In genomic region chr7:138002828-138003189, GRCh38 we compare ENCODE assay signal across 9 cellular contexts. TPM values are rescaled to one million over a fixed set of nuclear protein-coding genes. Genes with fewer than 3 reads are reported as not detected.
DNase-seq lines count a peak whose midpoint lies in the region; ATAC-seq and TF ChIP-seq lines count a peak whose summit lies in the region.
"Had no signal": no experiment of that assay in that cellular context is flagged by ENCODE, and none has a peak within 500 bp of the region (broad histone marks: within the 10 kb centered on the region; RNA-seq: fewer than 3 reads in every experiment).

No MANE protein-coding gene starts in this region.

- no CpG with 5 or more reads among the region's 6 CpGs for WGBS in mesendoderm (ENCODE audit: extremely low coverage, insufficient coverage, low lambda C conversion rate)
- 74 to 83% methylated on average over 5 to 6 of the region's 6 CpGs for WGBS in transverse colon (ENCODE audit: low coverage in 1 of 2), 2 donors
- WGBS in esophagus squamous epithelium, 2 donors, result 62 to 66% methylated on average over 6 of the region's 6 CpGs

- H3K4me3 Mint-ChIP-seq in activated CD8-positive, alpha-beta T cell treated with anti-CD3 and anti-CD28 coated beads, Interleukin-2, amount 10 ng/mL, durations not matched to agents 7 days and 5 days, result peak overlapping the region; percentile 96

- peak overlapping the region; percentile 58 for H2BK5ac ChIP-seq in mesendoderm (ENCODE audit: low read length)

- no peak overlapping the region for H3K18ac ChIP-seq in mesendoderm (ENCODE audit: low read length)

- H2BK15ac ChIP-seq in mesendoderm (replicated peaks; ENCODE audit: low read depth), result no peak overlapping the region

- no peak overlapping the region for H3K4me2 ChIP-seq in mesendoderm (ENCODE audit: low read length)

- H3K27me3 ChIP-seq in cardiac muscle cell, result no peaks in the 10 kb centered on the region
- H3K27me3 ChIP-seq in mesendoderm (ENCODE audit: insufficient read depth, low read length, poor library complexity), result no peaks in the 10 kb centered on the region
- no peaks in the 10 kb centered on the region for H3K27me3 ChIP-seq in transverse colon
- no peaks in the 10 kb centered on the region for H3K27me3 ChIP-seq in esophagus squamous epithelium
- H3K27me3 ChIP-seq: heart right ventricle had no signal

- POLR2A ChIA-PET in activated CD8-positive, alpha-beta T cell treated with anti-CD3 and anti-CD28 coated beads, Interleukin-2, amount 10 ng/mL, durations not matched to agents 7 days and 5 days (lab: Charles Lee), result interaction anchor here (4.5 kb wide), 1 partner anchor 68 kb away, joined by 16 read pairs; no protein-coding TSS in a partner anchor

- H4K8ac ChIP-seq in mesendoderm (ENCODE audit: low read depth, low read length), result no peak overlapping the region

- H3K4ac ChIP-seq in mesendoderm (ENCODE audit: low read depth, low read length), result no peak overlapping the region

- no peak for TF ChIP-seq EP300 in transverse colon (IDR thresholded peaks at IDR 0.05; ENCODE audit: low read depth)

- no peaks in the 10 kb centered on the region for H3K27me3 Mint-ChIP-seq in activated CD8-positive, alpha-beta T cell treated with anti-CD3 and anti-CD28 coated beads, Interleukin-2, amount 10 ng/mL, durations not matched to agents 7 days and 5 days (ENCODE audit: low read depth)

- peaks cover 3% of the 10 kb centered on the region for H3K79me1 ChIP-seq in mesendoderm (ENCODE audit: low read length)

- no peak for TF ChIP-seq CTCF in cardiac muscle cell (IDR thresholded peaks at IDR 0.05; ENCODE audit: low read depth, low read length)
- TF ChIP-seq CTCF in transverse colon (IDR thresholded peaks at IDR 0.05), result no peak
- TF ChIP-seq CTCF in esophagus squamous epithelium (IDR thresholded peaks at IDR 0.05), result no peak

- H3K4me1 ChIP-seq in cardiac muscle cell (ENCODE audit: low read depth) (peaks cover 24% of the 10 kb centered on the region), mesendoderm (ENCODE audit: control insufficient read depth, low read depth, low read length) (peaks cover 2% of the 10 kb centered on the region), transverse colon (peaks cover 2 to 30% (median 13%) of the 10 kb centered on the region in 4 donors), esophagus squamous epithelium (peaks cover 14 to 44% (median 20%) of the 10 kb centered on the region in 3 donors)

- H3K23ac ChIP-seq in mesendoderm (ENCODE audit: low read length), result no peak overlapping the region

- intact Hi-C loops in left ventricle myocardium superior (cut with micrococcal nuclease) (no loop called here), transverse colon (cut with DNase I; ENCODE audit: low total_unique reads) (loop anchor here (5.0 kb wide), 1 partner anchor 86 kb away; no protein-coding TSS in a partner anchor), esophagus squamous epithelium (cut with DNase I) (no loop called here)

- H3K56ac ChIP-seq in mesendoderm (ENCODE audit: low read length), result peak overlapping the region; percentile 82

- no peak overlapping the region for H3K4me3 ChIP-seq in cardiac muscle cell
- no peak overlapping the region for H3K4me3 ChIP-seq in mesendoderm (ENCODE audit: low read length)
- peak overlapping the region in 1 of 4 donors; percentile 35 for H3K4me3 ChIP-seq in transverse colon
- H3K4me3 ChIP-seq in esophagus squamous epithelium, result no peak overlapping the region

- TF ChIP-seq POLR2A in transverse colon (IDR thresholded peaks at IDR 0.05) (no peak), esophagus squamous epithelium (IDR thresholded peaks at IDR 0.05) (no peak)

- CTCF ChIA-PET in activated CD8-positive, alpha-beta T cell treated with anti-CD3 and anti-CD28 coated beads, Interleukin-2, amount 10 ng/mL, durations not matched to agents 7 days and 5 days (lab: Charles Lee), result interaction anchor here (1.0 to 11.5 kb wide), 25 partner anchors 9 to 885 kb away, joined by 3 to 348 read pairs (median 7); no protein-coding TSS in a partner anchor

- H2BK120ac ChIP-seq in mesendoderm (ENCODE audit: low read depth, low read length), result no peak overlapping the region

- H3K9ac ChIP-seq in mesendoderm (ENCODE audit: low read length), result no peak overlapping the region

- H3K4me1 Mint-ChIP-seq in activated CD8-positive, alpha-beta T cell treated with anti-CD3 and anti-CD28 coated beads, Interleukin-2, amount 10 ng/mL, durations not matched to agents 7 days and 5 days (ENCODE audit: low read depth), result peaks cover 35% of the 10 kb centered on the region

- in situ Hi-C loops in transverse colon (cut with MboI; ENCODE audit: low pct_ligation_motif_present in 1 of 4, low pct_unique_long_range_greater_than_20kb in 1 of 4, low sequenced_read_pairs in 3 of 4), result loop anchor here in 2 of 4 donors (10.0 to 25.0 kb wide), 2 partner anchors 88 to 341 kb away; no protein-coding TSS in a partner anchor

- no peaks in the 10 kb centered on the region for H3K9me3 Mint-ChIP-seq in activated CD8-positive, alpha-beta T cell treated with anti-CD3 and anti-CD28 coated beads, Interleukin-2, amount 10 ng/mL, durations not matched to agents 7 days and 5 days (ENCODE audit: insufficient read depth)

- DNase-seq in cardiac muscle cell (ENCODE audit: low read depth in 1 of 2, low spot score in 1 of 2), result no peak
- no peak for DNase-seq in left ventricle myocardium superior
- DNase-seq in activated CD8-positive, alpha-beta T cell treated with anti-CD3 and anti-CD28 coated beads, Interleukin-2, amount 10 ng/mL, durations not matched to agents 7 days and 5 days, result no peak
- peak; percentile 66 for DNase-seq in mesendoderm
- DNase-seq in transverse colon, result no peak
- DNase-seq in T-helper 9 cell, result no peak
- DNase-seq in islet precursor cell, result no peak
- DNase-seq in esophagus squamous epithelium (lab: John Stamatoyannopoulos, UW), result no peak

- H3K36me3 Mint-ChIP-seq in activated CD8-positive, alpha-beta T cell treated with anti-CD3 and anti-CD28 coated beads, Interleukin-2, amount 10 ng/mL, durations not matched to agents 7 days and 5 days (ENCODE audit: low read depth), result peaks cover 9% of the 10 kb centered on the region

- no peak overlapping the region for H4K5ac ChIP-seq in mesendoderm (ENCODE audit: low read length)

- peaks cover 38% of the 10 kb centered on the region for H3K79me2 ChIP-seq in mesendoderm (ENCODE audit: control insufficient read depth, insufficient read depth, low read length)

- peak overlapping the region; percentile 62 for H3K27ac Mint-ChIP-seq in activated CD8-positive, alpha-beta T cell treated with anti-CD3 and anti-CD28 coated beads, Interleukin-2, amount 10 ng/mL, durations not matched to agents 7 days and 5 days

- H3K27ac ChIP-seq in cardiac muscle cell (peak overlapping the region; percentile 18), mesendoderm (ENCODE audit: low read depth, low read length) (no peak overlapping the region), transverse colon (peak overlapping the region; percentile 24 to 95 (median 48)), esophagus squamous epithelium (peak overlapping the region in 2 of 4 donors; percentile 58 to 92)

- H3K9me3 ChIP-seq in cardiac muscle cell (ENCODE audit: low read depth) (no peaks in the 10 kb centered on the region), transverse colon (no peaks in the 10 kb centered on the region), esophagus squamous epithelium (no peaks in the 10 kb centered on the region)
- H3K9me3 ChIP-seq: heart right ventricle had no signal

- no peak for ATAC-seq in left ventricle myocardium superior
- ATAC-seq in activated CD8-positive, alpha-beta T cell treated with anti-CD3 and anti-CD28 coated beads, Interleukin-2, amount 10 ng/mL, durations not matched to agents 7 days and 5 days, result no peak

- H2AK5ac ChIP-seq in mesendoderm (ENCODE audit: low read length), result no peak overlapping the region

- no peaks in the 10 kb centered on the region for H3K36me3 ChIP-seq in cardiac muscle cell
- H3K36me3 ChIP-seq in mesendoderm (ENCODE audit: control insufficient read depth, insufficient read depth, low read length), result no peaks in the 10 kb centered on the region
- H3K36me3 ChIP-seq in transverse colon, result no peaks in the 10 kb centered on the region
- no peaks in the 10 kb centered on the region for H3K36me3 ChIP-seq in esophagus squamous epithelium
- H3K36me3 ChIP-seq: heart right ventricle had no signal

RNA-seq across cellular contexts. Expression of gene CREB3L2, which starts 0.9 kb away (rescaled TPM):
- 15.8 and 24.3 TPM in 2 replicates for total RNA-seq in cardiac muscle cell
- 22.1 and 25.5 TPM in 2 replicates for polyA plus RNA-seq in cardiac muscle cell
- total RNA-seq in left ventricle myocardium superior, result 22.3 TPM
- total RNA-seq in activated CD8-positive, alpha-beta T cell treated with anti-CD3 and anti-CD28 coated beads, Interleukin-2, amount 10 ng/mL, durations not matched to agents 7 days and 5 days, result 10 to 100 TPM; 24.7 to 25.9 TPM
- 32.4 TPM for polyA plus RNA-seq in mesendoderm (2013, experiment 1 of 2)
- 30.3 TPM for polyA plus RNA-seq in mesendoderm (2013, experiment 2 of 2)
- 10 to 100 TPM; 16.4 to 37.0 (median 19.9) TPM for total RNA-seq in transverse colon
- 10 to 100 TPM; 14.9 to 21.9 (median 17.3) TPM for total RNA-seq in esophagus squamous epithelium
